8 cellular contexts compared by ENCODE assay signal in the genomic region with DNA sequence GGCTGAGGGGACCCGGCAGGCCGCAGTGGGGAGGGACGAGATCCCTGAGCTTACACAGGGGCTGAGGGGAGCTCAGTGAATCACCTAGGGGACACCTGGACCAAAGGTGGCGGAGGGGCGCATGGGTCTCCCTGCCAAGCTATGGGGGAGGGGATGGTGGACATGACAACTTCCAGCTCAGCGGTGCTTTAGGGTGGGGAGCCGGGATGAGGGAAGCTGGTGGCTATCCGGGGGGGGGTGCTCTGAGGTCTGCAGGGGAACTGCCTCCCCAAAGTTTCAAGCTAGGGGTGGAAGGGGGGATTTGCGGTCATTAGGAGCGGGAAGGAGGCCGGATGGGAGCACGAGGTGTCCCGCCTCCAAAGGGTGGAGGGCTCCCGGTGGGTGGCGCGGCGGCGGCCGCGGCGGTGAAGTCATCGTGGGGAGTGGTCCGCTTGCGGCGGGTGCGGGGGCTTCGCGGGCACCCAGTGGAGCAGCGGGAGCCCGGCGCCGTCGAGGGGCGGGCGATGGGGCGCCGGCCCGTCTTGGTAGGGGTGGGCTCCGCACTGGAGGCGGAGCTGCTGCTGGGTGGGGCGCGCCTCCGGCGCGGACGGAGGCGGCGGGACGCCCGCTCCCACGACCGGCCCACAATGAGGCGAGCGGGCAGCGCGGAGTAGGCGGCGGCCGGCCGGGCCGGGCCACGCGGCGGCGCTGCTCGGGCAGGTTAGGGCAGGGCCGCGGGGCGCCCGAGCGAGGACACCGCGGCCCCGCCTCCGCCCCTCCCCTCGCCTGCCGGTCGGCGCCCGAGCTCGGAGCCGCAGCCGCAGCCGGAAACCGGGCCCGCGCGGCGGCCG. TPM values are rescaled to one million over a fixed set of nuclear protein-coding genes. Genes with fewer than 3 reads are reported as not detected.
DNase-seq lines count a peak whose midpoint lies in the region; ATAC-seq and TF ChIP-seq lines count a peak whose summit lies in the region.

A gene with protein sequence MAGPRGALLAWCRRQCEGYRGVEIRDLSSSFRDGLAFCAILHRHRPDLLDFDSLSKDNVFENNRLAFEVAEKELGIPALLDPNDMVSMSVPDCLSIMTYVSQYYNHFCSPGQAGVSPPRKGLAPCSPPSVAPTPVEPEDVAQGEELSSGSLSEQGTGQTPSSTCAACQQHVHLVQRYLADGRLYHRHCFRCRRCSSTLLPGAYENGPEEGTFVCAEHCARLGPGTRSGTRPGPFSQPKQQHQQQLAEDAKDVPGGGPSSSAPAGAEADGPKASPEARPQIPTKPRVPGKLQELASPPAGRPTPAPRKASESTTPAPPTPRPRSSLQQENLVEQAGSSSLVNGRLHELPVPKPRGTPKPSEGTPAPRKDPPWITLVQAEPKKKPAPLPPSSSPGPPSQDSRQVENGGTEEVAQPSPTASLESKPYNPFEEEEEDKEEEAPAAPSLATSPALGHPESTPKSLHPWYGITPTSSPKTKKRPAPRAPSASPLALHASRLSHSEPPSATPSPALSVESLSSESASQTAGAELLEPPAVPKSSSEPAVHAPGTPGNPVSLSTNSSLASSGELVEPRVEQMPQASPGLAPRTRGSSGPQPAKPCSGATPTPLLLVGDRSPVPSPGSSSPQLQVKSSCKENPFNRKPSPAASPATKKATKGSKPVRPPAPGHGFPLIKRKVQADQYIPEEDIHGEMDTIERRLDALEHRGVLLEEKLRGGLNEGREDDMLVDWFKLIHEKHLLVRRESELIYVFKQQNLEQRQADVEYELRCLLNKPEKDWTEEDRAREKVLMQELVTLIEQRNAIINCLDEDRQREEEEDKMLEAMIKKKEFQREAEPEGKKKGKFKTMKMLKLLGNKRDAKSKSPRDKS (plus strand): TSS at position 764 of the 830 bp plus-strand sequence. CDS start 126 bp downstream, outside the sequence.

- H3K9me2 ChIP-seq in hepatocyte (replicated peaks; ENCODE audit: insufficient read depth) = no peaks in the 10 kb centered on the region

- peak within 1 kb of the TSS; percentile 90 for H2BK120ac ChIP-seq in IMR-90 (ENCODE audit: low read depth, low read length)

- H2BK15ac ChIP-seq in IMR-90 (ENCODE audit: low read depth, low read length) = peak within 1 kb of the TSS; percentile 88; the same call in 1 of the 3 replicates

- peak within 1 kb of the TSS; percentile 85 for H3K4me2 ChIP-seq in IMR-90 (ENCODE audit: low read depth, low read length)
- H3K4me2 ChIP-seq in hepatocyte = peak within 1 kb of the TSS; percentile 99

- intact Hi-C loops in IMR-90 (cut with micrococcal nuclease) (loop anchor here (1.0 kb wide), 1 partner anchor 29 kb away; no protein-coding TSS in a partner anchor), sciatic nerve (cut with DNase I) (no loop called here)

- H3K36me3 ChIP-seq in IMR-90 (ENCODE audit: control insufficient read depth, insufficient read depth, low read length) (no peaks in the 10 kb centered on the region), hepatocyte (replicated peaks; ENCODE audit: insufficient read depth, low read depth) (no peaks in the 10 kb centered on the region)

- POLR2A ChIA-PET in IMR-90 (lab: Charles Lee; ENCODE audit: unreplicated experiment) = interaction anchor here (0.6 to 0.7 kb wide), 2 partner anchors 22 to 85 kb away, joined by 3 to 8 read pairs; no protein-coding TSS in a partner anchor

- H2AK5ac ChIP-seq in IMR-90 (ENCODE audit: low read depth, low read length) = peak within 1 kb of the TSS; percentile 96

- peak; percentile 78 for ATAC-seq in GM21515 (IDR thresholded peaks at IDR 0.05; ENCODE audit: unreplicated experiment)
- peak; percentile 84 for ATAC-seq in IMR-90 (ENCODE audit: low read depth)
- ATAC-seq in sciatic nerve = peak; percentile 74
- no peak for ATAC-seq in GM18873 (IDR thresholded peaks at IDR 0.05; ENCODE audit: low FRiP score, unreplicated experiment)

- in situ Hi-C loops in IMR-90 (cut with MboI; ENCODE audit: low sequenced_read_pairs) = no loop called here

- H3K27ac ChIP-seq in IMR-90 (ENCODE audit: insufficient read depth, low read length) = peak within 1 kb of the TSS; percentile 87
- H3K27ac ChIP-seq in hepatocyte = peak within 1 kb of the TSS; percentile 92

- peak within 1 kb of the TSS; percentile 97 for H2AK9ac ChIP-seq in IMR-90 (replicated peaks; ENCODE audit: low read depth, low read length, poor library complexity)

- H3K4me3 ChIP-seq in IMR-90 (ENCODE audit: insufficient read depth, low read depth, low read length) (peak within 1 kb of the TSS; percentile 97), hepatocyte (peak within 1 kb of the TSS; percentile 72)

- no TSS peak for BruUV-seq in IMR-90 (replicated peaks; lab: Mats Ljungman, UMichigan)

- H2AFZ ChIP-seq in IMR-90 (replicated peaks; ENCODE audit: low read length, poor library complexity) (peak within 1 kb of the TSS; percentile 95), hepatocyte (peak within 1 kb of the TSS; percentile 56)

- peak within 1 kb of the TSS; percentile 52 for H4K5ac ChIP-seq in IMR-90 (ENCODE audit: low read depth, low read length)

- no peak for TF ChIP-seq RAD21 in IMR-90 (IDR thresholded peaks at IDR 0.05; ENCODE audit: low read length)

- DNase-seq in DMS153 (lab: John Stamatoyannopoulos, UW) (peak; percentile 4), IMR-90 (peak; percentile 67), T-helper 2 cell (peak; percentile 38 to 78 (median 47)), astrocyte of the hippocampus (ENCODE audit: low read depth, low spot score) (peak; percentile 94), hepatocyte (ENCODE audit: low spot score) (peak; percentile 93), sciatic nerve (ENCODE audit: low spot score) (peak; percentile 77)

- dilution Hi-C loops in IMR-90 (cut with HindIII; ENCODE audit: low sequenced_read_pairs, unreplicated experiment) = no loop called here

- H2BK5ac ChIP-seq in IMR-90 (ENCODE audit: low read depth, low read length, poor library complexity, severe bottlenecking) = peak within 1 kb of the TSS; percentile 94

- H3K9me3 ChIP-seq in IMR-90 (ENCODE audit: control insufficient read depth, insufficient read depth, low read length) = no peaks in the 10 kb centered on the region
- no peaks in the 10 kb centered on the region for H3K9me3 ChIP-seq in hepatocyte (ENCODE audit: low read depth)

- H4K20me1 ChIP-seq in IMR-90 (ENCODE audit: insufficient read depth, low read length) (peaks cover 29% of the 10 kb centered on the region), hepatocyte (ENCODE audit: insufficient read depth, poor library complexity, severe bottlenecking) (no peaks in the 10 kb centered on the region)

- peak within 1 kb of the TSS; percentile 96 for H3K4ac ChIP-seq in IMR-90 (ENCODE audit: low read depth, low read length)

- peaks cover 24% of the 10 kb centered on the region for H3K4me1 ChIP-seq in IMR-90 (ENCODE audit: control insufficient read depth, insufficient read depth, low read length)
- H3K4me1 ChIP-seq in hepatocyte (ENCODE audit: insufficient read depth) = peaks cover 18% of the 10 kb centered on the region

- H3K14ac ChIP-seq in IMR-90 (replicated peaks; ENCODE audit: low read depth, low read length) = peak within 1 kb of the TSS; percentile 86

- peak within 1 kb of the TSS; percentile 40 for H3K18ac ChIP-seq in IMR-90 (ENCODE audit: low read depth, low read length)

- peak within 1 kb of the TSS; percentile 80 to 93 for H4K8ac ChIP-seq in IMR-90 (ENCODE audit: low read depth in 2 of 2, low read length in 2 of 2)

- TF ChIP-seq POLR2A in IMR-90 (IDR thresholded peaks at IDR 0.05; ENCODE audit: low read depth, low read length) = peak; percentile 73; the same call in 1 of the 2 replicates

- CTCF ChIA-PET in IMR-90 (lab: Yijun Ruan, JAX) = interaction anchor here (1.1 to 1.3 kb wide), 3 partner anchors 26 to 87 kb away, joined by 3 to 6 read pairs (median 4); no protein-coding TSS in a partner anchor

- peak within 1 kb of the TSS; percentile 41 for H3K56ac ChIP-seq in IMR-90 (ENCODE audit: extremely low read depth, insufficient read depth, low read length)

- peaks cover 14 to 38% of the 10 kb centered on the region in 2 experiments for H3K79me1 ChIP-seq in IMR-90 (ENCODE audit: low read depth in 1 of 2, low read length in 2 of 2)

- H4K91ac ChIP-seq in IMR-90 (ENCODE audit: insufficient read depth, low read depth, low read length) = peak within 1 kb of the TSS; percentile 93

- peak within 1 kb of the TSS; percentile 75 for H3K23ac ChIP-seq in IMR-90 (ENCODE audit: low read depth, low read length)

- peaks cover 27% of the 10 kb centered on the region for H3K79me2 ChIP-seq in hepatocyte

- peak within 1 kb of the TSS; percentile 75 for H3K9ac ChIP-seq in IMR-90 (ENCODE audit: low read depth, low read length)

- 1% methylated on average over 37 of the region's 90 CpGs; no CpG with 5 or more reads in 1 of the 2 experiments for WGBS in IMR-90 (ENCODE audit: extremely low coverage in 2 of 2, insufficient read length in 1 of 2), 2 experiments
- WGBS in hepatocyte (ENCODE audit: low lambda C conversion rate, missing lambda C conversion rate) = 10% methylated on average over 43 of the region's 90 CpGs

- TF ChIP-seq CTCF in IMR-90 (conservative IDR thresholded peaks at IDR 0.05; ENCODE audit: low read depth, low read length) = peak; percentile 46
- peak; percentile 20 for TF ChIP-seq CTCF in hepatocyte (IDR thresholded peaks at IDR 0.05; ENCODE audit: poor library complexity)

- H3K9me1 ChIP-seq in IMR-90 (ENCODE audit: insufficient read depth, low read length) = peaks cover 30% of the 10 kb centered on the region

- peak within 1 kb of the TSS; percentile 89 for H2BK20ac ChIP-seq in IMR-90 (ENCODE audit: low read depth, low read length)

- H3K27me3 ChIP-seq in IMR-90 (ENCODE audit: control insufficient read depth, insufficient read depth, low read length) (no peaks in the 10 kb centered on the region), hepatocyte (no peaks in the 10 kb centered on the region)

TF ChIP-seq in IMR-90, 13 proteins besides CTCF, POLR2A, EP300 and RAD21:
- TF ChIP-seq MXI1 (IDR thresholded peaks at IDR 0.05; ENCODE audit: borderline replicate concordance, low read depth, low read length) = peak; percentile 82
- peak; percentile 68; the same call in 1 of the 2 replicates for TF ChIP-seq MAZ (IDR thresholded peaks at IDR 0.05; ENCODE audit: borderline replicate concordance, low read depth, low read length)
- TF ChIP-seq NFE2L2 (IDR thresholded peaks at IDR 0.05; ENCODE audit: low read depth, low read length) = no peak

RNA-seq across cellular contexts. Expression of the gene that starts here (rescaled TPM):
- 12.2 and 12.4 TPM in 2 replicates for total RNA-seq in IMR-90 (2012; rRNA removed)
- 22.3 and 25.3 TPM in 2 replicates for polyA plus RNA-seq in IMR-90 (2012; rRNA removed)
- polyA plus RNA-seq in IMR-90 (2012; cell fraction: cytosol; rRNA removed) = 13.7 and 21.3 TPM in 2 replicates
- polyA plus RNA-seq in IMR-90 (2012; cell fraction: nucleus; rRNA removed; ENCODE audit: low replicate concordance) = 20.4 and 54.3 TPM in 2 replicates
- total RNA-seq in hepatocyte = 20.3 and 26.1 TPM in 2 replicates
- 11.7 and 15.0 TPM in 2 replicates for polyA plus RNA-seq in hepatocyte
- total RNA-seq in sciatic nerve = 30.4 TPM

Comparison
In these comparisons a context has a peak if more than half of its experiments do, and no peak if none do; other contexts are left out.
1. DNase-seq: peak in every context shown above with its lines; median percentile 94 in astrocyte of the hippocampus; 93 in hepatocyte; 77 in sciatic nerve; 67 in IMR-90; 47 in T-helper 2 cell; 4 in DMS153.